ENCODE assay signal across 17 cellular contexts in genomic region chr2:72114693-72115051, GRCh38. TPM values are rescaled to one million over a fixed set of nuclear protein-coding genes. Genes with fewer than 3 reads are reported as not detected.
DNase-seq lines count a peak whose midpoint lies in the region; ATAC-seq and TF ChIP-seq lines count a peak whose summit lies in the region.
"Had no signal": no experiment of that assay in that cellular context is flagged by ENCODE, and none has a peak within 500 bp of the region (broad histone marks: within the 10 kb centered on the region; RNA-seq: fewer than 3 reads in every experiment).

No MANE protein-coding gene starts in this region.

- intact Hi-C loops in HCT116 (cut with micrococcal nuclease), result no loop called here
- intact Hi-C loops in colonic mucosa (cut with DNase I), result no loop called here

- BruUV-seq in HCT116 (replicated peaks; lab: Mats Ljungman, UMichigan), result no TSS peak

- H3K36me3 ChIP-seq in ACC112 (ENCODE audit: insufficient read depth, low read length), result no peaks in the 10 kb centered on the region
- H3K36me3 ChIP-seq in HCT116 (ENCODE audit: control insufficient read depth in 1 of 2, insufficient read depth in 2 of 2, low read length in 2 of 2), result no peaks in the 10 kb centered on the region
- H3K36me3 ChIP-seq in colonic mucosa, result no peaks in the 10 kb centered on the region
- H3K36me3 ChIP-seq in mesodermal cell (ENCODE audit: control insufficient read depth, insufficient read depth, low read length), result no peaks in the 10 kb centered on the region
- no peaks in the 10 kb centered on the region for H3K36me3 ChIP-seq in MM.1S (replicated peaks; ENCODE audit: insufficient read depth, low read length)
- H3K36me3 ChIP-seq: WERI-Rb-1 had no signal

- 93 to 97% methylated on average over 9 to 11 of the region's 11 CpGs for WGBS in mesodermal cell (ENCODE audit: insufficient coverage in 2 of 2), 2 experiments

- H3K4me1 ChIP-seq in ACC112 (ENCODE audit: control insufficient read depth, insufficient read depth, low read length, unreplicated experiment), result peaks cover 34% of the 10 kb centered on the region
- peaks cover 22 to 34% of the 10 kb centered on the region in 2 experiments for H3K4me1 ChIP-seq in HCT116 (ENCODE audit: control insufficient read depth in 1 of 2, insufficient read depth in 2 of 2, low read length in 2 of 2)
- no peaks in the 10 kb centered on the region for H3K4me1 ChIP-seq in colonic mucosa
- H3K4me1 ChIP-seq in mesodermal cell (ENCODE audit: control insufficient read depth, insufficient read depth, low read length, poor library complexity, severe bottlenecking), result peaks cover 29% of the 10 kb centered on the region
- H3K4me1 ChIP-seq in MM.1S (ENCODE audit: low read length), result no peaks in the 10 kb centered on the region

- H3K27me3 ChIP-seq in ACC112 (ENCODE audit: insufficient read depth, low read length) (no peaks in the 10 kb centered on the region), HCT116 (ENCODE audit: insufficient read depth, low read length) (no peaks in the 10 kb centered on the region), colonic mucosa (no peaks in the 10 kb centered on the region), MM.1S (replicated peaks; ENCODE audit: insufficient read depth, low read length) (no peaks in the 10 kb centered on the region)

- no peak for TF ChIP-seq POLR2A in HCT116 (IDR thresholded peaks at IDR 0.05; ENCODE audit: borderline replicate concordance, extremely low read depth, insufficient read depth, insufficient read length)

- CTCF ChIA-PET in HCT116 (lab: Charles Lee), result interaction anchor here (1.8 to 2.3 kb wide), 3 partner anchors 13 to 465 kb away, joined by 4 to 6 read pairs (median 6); no protein-coding TSS in a partner anchor

- no peaks in the 10 kb centered on the region for H3K79me2 ChIP-seq in ACC112 (ENCODE audit: control insufficient read depth, insufficient read depth, low read length, unreplicated experiment)
- H3K79me2 ChIP-seq in HCT116 (ENCODE audit: insufficient read depth, low read length), result no peaks in the 10 kb centered on the region
- no peaks in the 10 kb centered on the region for H3K79me2 ChIP-seq in MM.1S (ENCODE audit: low read length)

- no peak overlapping the region for H2AFZ ChIP-seq in ACC112 (ENCODE audit: low read length, unreplicated experiment)
- H2AFZ ChIP-seq in HCT116 (ENCODE audit: low read depth, low read length, poor library complexity, severe bottlenecking), result no peak overlapping the region
- H2AFZ ChIP-seq in MM.1S (ENCODE audit: low read length), result no peak overlapping the region

- TF ChIP-seq CTCF in HCT116 (IDR thresholded peaks at IDR 0.05 in 2 of 3, conservative IDR thresholded peaks at IDR 0.05 in 1 of 3; ENCODE audit: borderline replicate concordance in 1 of 3, insufficient read depth in 1 of 3, low read depth in 2 of 3, low read length in 2 of 3) (no peak), colonic mucosa (IDR thresholded peaks at IDR 0.05) (no peak), MM.1S (IDR thresholded peaks at IDR 0.05; ENCODE audit: low read length) (no peak)

- H3K9ac ChIP-seq in HCT116 (ENCODE audit: low read length), result no peak overlapping the region
- H3K9ac ChIP-seq in colonic mucosa (ENCODE audit: low read depth in 2 of 2, low read length in 2 of 2), result no peak overlapping the region
- no peak overlapping the region for H3K9ac ChIP-seq in MM.1S (ENCODE audit: low read length)

- H3K27ac ChIP-seq in ACC112 (ENCODE audit: low read depth, low read length) (peak overlapping the region; percentile 62), HCT116 (ENCODE audit: low read depth, low read length) (no peak overlapping the region), colonic mucosa (no peak overlapping the region), mesodermal cell (ENCODE audit: low read depth, low read length, severe bottlenecking) (peak overlapping the region; percentile 91), MM.1S (ENCODE audit: low read length) (no peak overlapping the region)
- H3K27ac ChIP-seq: WERI-Rb-1 had no signal

- ATAC-seq in HCT116 (no peak), HG02610 (IDR thresholded peaks at IDR 0.05; ENCODE audit: unreplicated experiment) (no peak)

- no peak for TF ChIP-seq RAD21 in HCT116 (IDR thresholded peaks at IDR 0.05; ENCODE audit: low read depth)

- H3K4me3 ChIP-seq in ACC112 (ENCODE audit: low read depth, low read length), result no peak overlapping the region
- no peak overlapping the region for H3K4me3 ChIP-seq in HCT116 (replicated peaks in 1 of 2; ENCODE audit: low read depth in 1 of 2, low read length in 2 of 2)
- no peak overlapping the region for H3K4me3 ChIP-seq in colonic mucosa
- no peak overlapping the region for H3K4me3 ChIP-seq in mesodermal cell (ENCODE audit: extremely low read depth, insufficient read depth, low read length, poor library complexity, severe bottlenecking)
- no peak overlapping the region for H3K4me3 ChIP-seq in MM.1S (ENCODE audit: low read length)

- no peaks in the 10 kb centered on the region for H3K9me2 ChIP-seq in HCT116 (ENCODE audit: insufficient read depth)
- H3K9me2 ChIP-seq in MM.1S (replicated peaks; ENCODE audit: insufficient read depth, low read length), result no peaks in the 10 kb centered on the region

- RAD21 ChIA-PET in HCT116 (lab: Charles Lee; ENCODE audit: low non-redundant PET in 1 of 2, low total read pairs in 2 of 2, uncharacterized antibody in 2 of 2, unreplicated experiment in 2 of 2), result interaction anchor here (0.7 to 2.2 kb wide), 2 partner anchors 190 to 191 kb away, joined by 3 to 7 read pairs; no protein-coding TSS in a partner anchor

- H3K9me3 ChIP-seq in HCT116 (ENCODE audit: control insufficient read depth in 1 of 2, insufficient read depth in 1 of 2, low read depth in 1 of 2, low read length in 2 of 2) (no peaks in the 10 kb centered on the region), colonic mucosa (no peaks in the 10 kb centered on the region), mesodermal cell (ENCODE audit: control insufficient read depth, low read length) (peaks cover 11% of the 10 kb centered on the region), MM.1S (replicated peaks; ENCODE audit: insufficient read depth, low read length) (no peaks in the 10 kb centered on the region)

- DNase-seq in HCT116 (ENCODE audit: low read depth, low spot score) (no peak), colonic mucosa (peak; percentile 11), SHP77 treated with DMSO at 0.1 percent for 48 hours (lab: John Stamatoyannopoulos, UW) (no peak), MM.1S (no peak), Ammon's horn (ENCODE audit: low spot score) (no peak)
- DNase-seq: activated naive CD4-positive, alpha-beta T cell treated with anti-CD3 and anti-CD28 coated beads, Interleukin-2, amount 50 U/mL, for 16 hours; cortex of kidney; DND-41; hippocampal formation; Karpas-422; NCI-H1092 treated with DMSO at 0.1 percent for 48 hours; NCI-H524 treated with DMSO at 0.1 percent for 48 hours; stimulated activated CD4-positive, alpha-beta T cell treated with anti-CD3 and anti-CD28 coated beads, Interleukin-15, amount 100 ng/mL, for 24 hours; WERI-Rb-1 had no signal

- no peaks in the 10 kb centered on the region for H4K20me1 ChIP-seq in HCT116 (ENCODE audit: insufficient read depth)
- no peaks in the 10 kb centered on the region for H4K20me1 ChIP-seq in MM.1S (ENCODE audit: insufficient read depth, low read length)

- H3K4me2 ChIP-seq in HCT116 (ENCODE audit: low read length) (peak overlapping the region; percentile 68; the same call in 1 of the 2 replicates), MM.1S (ENCODE audit: low read depth, low read length) (no peak overlapping the region)

- POLR2A ChIA-PET in HCT116 (lab: Charles Lee), result no interaction called here

- H3F3A ChIP-seq in MM.1S (ENCODE audit: insufficient read depth, low read length), result no peaks in the 10 kb centered on the region

TF ChIP-seq in HCT116, 20 proteins besides CTCF, POLR2A, EP300 and RAD21:
- TF ChIP-seq ZFX (IDR thresholded peaks at IDR 0.05), result no peak
- TF ChIP-seq EZH2phosphoT487 (IDR thresholded peaks at IDR 0.05; ENCODE audit: borderline replicate concordance), result no peak
- TF ChIP-seq JUND (IDR thresholded peaks at IDR 0.05), result no peak
- no peak for TF ChIP-seq MAX (IDR thresholded peaks at IDR 0.05)
- no peak for TF ChIP-seq ZBTB33 (IDR thresholded peaks at IDR 0.05; ENCODE audit: extremely low read depth, insufficient replicate concordance, low read length)
- no peak for TF ChIP-seq TCF7L2 (IDR thresholded peaks at IDR 0.05; ENCODE audit: borderline replicate concordance, extremely low read depth, insufficient read depth, insufficient read length)
- no peak for TF ChIP-seq ZNF274 (IDR thresholded peaks at IDR 0.05; ENCODE audit: low read depth, low read length)
- no peak for TF ChIP-seq FOSL1 (IDR thresholded peaks at IDR 0.05; ENCODE audit: low read depth)
- no peak for TF ChIP-seq SRF (IDR thresholded peaks at IDR 0.05; ENCODE audit: low read depth)
- TF ChIP-seq ELF1 (IDR thresholded peaks at IDR 0.05; ENCODE audit: borderline replicate concordance, low read depth), result no peak
- no peak for TF ChIP-seq SIN3A (IDR thresholded peaks at IDR 0.05; ENCODE audit: low read depth)
- no peak for TF ChIP-seq YY1 (IDR thresholded peaks at IDR 0.05; ENCODE audit: extremely low read depth, insufficient replicate concordance, low read depth, low read length)
TF ChIP-seq in HCT116: peak in this region for 0.

RNA-seq across cellular contexts. Expression of gene CYP26B1, which starts 33.0 kb away (rescaled TPM):
- 21.1 TPM for total RNA-seq in HCT116 (2021; ENCODE audit: unreplicated experiment)
- 11.6 and 11.9 TPM in 2 replicates for polyA plus RNA-seq in HCT116 (2012)
- 1 to 10 TPM; 1.0 to 1.9 TPM for total RNA-seq in colonic mucosa
- 0.74 TPM for polyA plus RNA-seq in mesodermal cell (2013, experiment 1 of 2)
- polyA plus RNA-seq in mesodermal cell (2013, experiment 2 of 2), result 0.66 TPM

Comparison
In these comparisons a context has a peak if more than half of its experiments do, and no peak if none do; other contexts are left out.
1. H3K27ac ChIP-seq: peak in ACC112 (single experiment) and mesodermal cell (single experiment); none in HCT116 (single experiment), colonic mucosa (single experiment) and MM.1S (single experiment).